Comparison of ENCODE assay signal across 8 cellular contexts in genomic region chr9:134065720-134066419, GRCh38. TPM values are rescaled to one million over a fixed set of nuclear protein-coding genes. Genes with fewer than 3 reads are reported as not detected.
DNase-seq lines count a peak whose midpoint lies in the region; ATAC-seq and TF ChIP-seq lines count a peak whose summit lies in the region.

No MANE protein-coding gene starts in this region.

- H3K9me3 ChIP-seq in gastroesophageal sphincter = no peaks in the 10 kb centered on the region

- H3K4me3 ChIP-seq in gastroesophageal sphincter = peak overlapping the region; percentile 58 to 97

- H3K36me3 Mint-ChIP-seq in activated T-helper 2 cell treated with anti-CD3 and anti-CD28 coated beads, Interferon-gamma antibody, Interleukin-2, Interleukin-4, amounts not matched to agents 10 μg/mL and 5 μg/mL and 100 μg/mL, durations not matched to agents 14 hours and 24 hours and 36 hours (ENCODE audit: low read depth) = peaks cover 7% of the 10 kb centered on the region

- DNase-seq in AG08396 (ENCODE audit: low spot score) (peak; percentile 87), OCI-M1 (lab: John Stamatoyannopoulos, UW) (peak; percentile 72), renal cortical epithelial cell (ENCODE audit: low read depth) (peak; percentile 54), NCI-H1048 (lab: John Stamatoyannopoulos, UW) (no peak)
- DNase-seq in activated T-helper 2 cell treated with anti-CD3 and anti-CD28 coated beads, Interferon-gamma antibody, Interleukin-2, Interleukin-4, amounts not matched to agents 10 μg/mL and 5 μg/mL and 100 μg/mL, durations not matched to agents 14 hours and 24 hours and 36 hours (ENCODE audit: low spot score) = peak; percentile 72

- peak; percentile 30 for ATAC-seq in GM21515 (IDR thresholded peaks at IDR 0.05; ENCODE audit: unreplicated experiment)
- ATAC-seq in gastroesophageal sphincter = no peak
- ATAC-seq in HG02852 (IDR thresholded peaks at IDR 0.05; ENCODE audit: unreplicated experiment) = no peak

- 2 to 4% methylated on average over 7 to 8 of the region's 23 CpGs for WGBS in gastroesophageal sphincter (ENCODE audit: low coverage in 1 of 2), 2 donors

- H3K27me3 Mint-ChIP-seq in activated T-helper 2 cell treated with anti-CD3 and anti-CD28 coated beads, Interferon-gamma antibody, Interleukin-2, Interleukin-4, amounts not matched to agents 10 μg/mL and 5 μg/mL and 100 μg/mL, durations not matched to agents 14 hours and 24 hours and 36 hours (ENCODE audit: low read depth) = peaks cover 16% of the 10 kb centered on the region

- peak overlapping the region; percentile 87 for H3K4me3 Mint-ChIP-seq in activated T-helper 2 cell treated with anti-CD3 and anti-CD28 coated beads, Interferon-gamma antibody, Interleukin-2, Interleukin-4, amounts not matched to agents 10 μg/mL and 5 μg/mL and 100 μg/mL, durations not matched to agents 14 hours and 24 hours and 36 hours (ENCODE audit: low read depth)

- intact Hi-C loops in activated T-helper 2 cell treated with anti-CD3 and anti-CD28 coated beads, Interferon-gamma antibody, Interleukin-2, Interleukin-4, amounts not matched to agents 10 μg/mL and 5 μg/mL and 100 μg/mL, durations not matched to agents 14 hours and 24 hours and 36 hours (cut with micrococcal nuclease) = loop anchor here (5.0 kb wide), 1 partner anchor 326 kb away; no protein-coding TSS in a partner anchor

- peaks cover 0 to 68% (median 42%) of the 10 kb centered on the region in 3 donors for H3K4me1 ChIP-seq in gastroesophageal sphincter

- H3K36me3 ChIP-seq in gastroesophageal sphincter = no peaks in the 10 kb centered on the region

- no peak for TF ChIP-seq EP300 in gastroesophageal sphincter (IDR thresholded peaks at IDR 0.05)

- H3K27me3 ChIP-seq in gastroesophageal sphincter = peaks cover 3% of the 10 kb centered on the region

- no peak for TF ChIP-seq POLR2A in gastroesophageal sphincter (IDR thresholded peaks at IDR 0.05)

- no peaks in the 10 kb centered on the region for H3K9me3 Mint-ChIP-seq in activated T-helper 2 cell treated with anti-CD3 and anti-CD28 coated beads, Interferon-gamma antibody, Interleukin-2, Interleukin-4, amounts not matched to agents 10 μg/mL and 5 μg/mL and 100 μg/mL, durations not matched to agents 14 hours and 24 hours and 36 hours

- no peak for TF ChIP-seq CTCF in gastroesophageal sphincter (IDR thresholded peaks at IDR 0.05)

- peak overlapping the region; percentile 98 for H3K27ac Mint-ChIP-seq in activated T-helper 2 cell treated with anti-CD3 and anti-CD28 coated beads, Interferon-gamma antibody, Interleukin-2, Interleukin-4, amounts not matched to agents 10 μg/mL and 5 μg/mL and 100 μg/mL, durations not matched to agents 14 hours and 24 hours and 36 hours

- H3K4me1 Mint-ChIP-seq in activated T-helper 2 cell treated with anti-CD3 and anti-CD28 coated beads, Interferon-gamma antibody, Interleukin-2, Interleukin-4, amounts not matched to agents 10 μg/mL and 5 μg/mL and 100 μg/mL, durations not matched to agents 14 hours and 24 hours and 36 hours (ENCODE audit: low read depth) = peaks cover 19% of the 10 kb centered on the region

- peak overlapping the region; percentile 54 to 100 (median 92) for H3K27ac ChIP-seq in gastroesophageal sphincter

RNA-seq across cellular contexts. Expression of gene BRD3, which starts 2.0 kb away (rescaled TPM):
- 37.4 and 43.3 TPM in 2 replicates for total RNA-seq in activated T-helper 2 cell treated with anti-CD3 and anti-CD28 coated beads, Interferon-gamma antibody, Interleukin-2, Interleukin-4, amounts not matched to agents 10 μg/mL and 5 μg/mL and 100 μg/mL, durations not matched to agents 14 hours and 24 hours and 36 hours
- total RNA-seq in gastroesophageal sphincter = 10 to 100 TPM; 22.2 to 38.9 (median 27.2) TPM
- 5.4 and 37.7 TPM in 2 replicates for total RNA-seq in renal cortical epithelial cell

RNA-seq across cellular contexts. Expression of gene BRD3OS, which starts 40.6 kb away (rescaled TPM):
- 12.3 and 15.8 TPM in 2 replicates for total RNA-seq in activated T-helper 2 cell treated with anti-CD3 and anti-CD28 coated beads, Interferon-gamma antibody, Interleukin-2, Interleukin-4, amounts not matched to agents 10 μg/mL and 5 μg/mL and 100 μg/mL, durations not matched to agents 14 hours and 24 hours and 36 hours
- 10 to 100 TPM; 15.3 to 39.0 (median 21.7) TPM for total RNA-seq in gastroesophageal sphincter
- 10.8 and 42.8 TPM in 2 replicates for total RNA-seq in renal cortical epithelial cell
